14 cellular contexts compared by ENCODE assay signal in genomic region chr11:131895865-131896264, GRCh38.
"Had no signal": no experiment of that assay in that cellular context is flagged by ENCODE, and none has a peak within 500 bp of the region (broad histone marks: within the 10 kb centered on the region; RNA-seq: fewer than 3 reads in every experiment).

No MANE protein-coding gene starts in this region.

- ATAC-seq: naive thymus-derived CD8-positive, alpha-beta T cell; stimulated activated effector memory CD8-positive, alpha-beta T cell treated with anti-CD3 and anti-CD28 coated beads, Interleukin-12 subunit alpha, Interleukin-12 subunit beta, amount 100 ng/mL, for 72 hours had no signal

- DNase-seq: activated CD4-positive, CD25-positive, alpha-beta regulatory T cell treated with anti-CD3 and anti-CD28 coated beads, Interleukin-2, amount 50 U/mL, for 72 hours; activated naive CD8-positive, alpha-beta T cell treated with anti-CD3 and anti-CD28 coated beads for 36 hours; dorsolateral prefrontal cortex; esophagus squamous epithelium; hypothalamus; left ventricle myocardium superior; mesenchymal stem cell; naive thymus-derived CD8-positive, alpha-beta T cell; stimulated activated CD4-positive, alpha-beta T cell treated with anti-CD3 and anti-CD28 coated beads, Interleukin-12 subunit alpha, Interleukin-12 subunit beta, amount 100 ng/mL, for 4 hours; stimulated activated CD4-positive, alpha-beta T cell treated with anti-CD3 and anti-CD28 coated beads, Interleukin-2, amount 100 ng/mL, for 24 hours had no signal

- H3K4me1 Mint-ChIP-seq: activated naive CD8-positive, alpha-beta T cell treated with anti-CD3 and anti-CD28 coated beads for 36 hours; naive thymus-derived CD8-positive, alpha-beta T cell; stimulated activated effector memory CD8-positive, alpha-beta T cell treated with anti-CD3 and anti-CD28 coated beads, Interleukin-12 subunit alpha, Interleukin-12 subunit beta, amount 100 ng/mL, for 72 hours had no signal

- FAIRE-seq: bronchial epithelial cell, urothelium cell line had no signal

- H3K27me3 ChIP-seq: dorsolateral prefrontal cortex, esophagus squamous epithelium had no signal

- H3K9me3 Mint-ChIP-seq: activated naive CD8-positive, alpha-beta T cell treated with anti-CD3 and anti-CD28 coated beads for 36 hours; activated T-helper 1 cell treated with anti-CD3 and anti-CD28 coated beads, Interleukin-12 subunit alpha, Interleukin-12 subunit beta, Interleukin-2, Interleukin-4 antibody, amounts not matched to agents 30 ng/mL and 10 ng/mL and 1 ng/mL, durations not matched to agents 14 hours and 24 hours and 36 hours had no signal

- H3K4me1 ChIP-seq: esophagus squamous epithelium had no signal

- H3K36me3 Mint-ChIP-seq: activated naive CD8-positive, alpha-beta T cell treated with anti-CD3 and anti-CD28 coated beads for 36 hours; naive thymus-derived CD8-positive, alpha-beta T cell; stimulated activated effector memory CD8-positive, alpha-beta T cell treated with anti-CD3 and anti-CD28 coated beads, Interleukin-12 subunit alpha, Interleukin-12 subunit beta, amount 100 ng/mL, for 72 hours had no signal

- H3K4me3 ChIP-seq: dorsolateral prefrontal cortex, esophagus squamous epithelium had no signal

- H3K27ac ChIP-seq: dorsolateral prefrontal cortex, esophagus squamous epithelium had no signal

- H3K4me3 Mint-ChIP-seq: activated naive CD8-positive, alpha-beta T cell treated with anti-CD3 and anti-CD28 coated beads for 36 hours; activated T-helper 1 cell treated with anti-CD3 and anti-CD28 coated beads, Interleukin-12 subunit alpha, Interleukin-12 subunit beta, Interleukin-2, Interleukin-4 antibody, amounts not matched to agents 30 ng/mL and 10 ng/mL and 1 ng/mL, durations not matched to agents 14 hours and 24 hours and 36 hours; naive thymus-derived CD8-positive, alpha-beta T cell; stimulated activated effector memory CD8-positive, alpha-beta T cell treated with anti-CD3 and anti-CD28 coated beads, Interleukin-12 subunit alpha, Interleukin-12 subunit beta, amount 100 ng/mL, for 72 hours had no signal

- H3K36me3 ChIP-seq: esophagus squamous epithelium had no signal

- H3K27ac Mint-ChIP-seq: activated naive CD8-positive, alpha-beta T cell treated with anti-CD3 and anti-CD28 coated beads for 36 hours; activated T-helper 1 cell treated with anti-CD3 and anti-CD28 coated beads, Interleukin-12 subunit alpha, Interleukin-12 subunit beta, Interleukin-2, Interleukin-4 antibody, amounts not matched to agents 30 ng/mL and 10 ng/mL and 1 ng/mL, durations not matched to agents 14 hours and 24 hours and 36 hours; naive thymus-derived CD8-positive, alpha-beta T cell; stimulated activated effector memory CD8-positive, alpha-beta T cell treated with anti-CD3 and anti-CD28 coated beads, Interleukin-12 subunit alpha, Interleukin-12 subunit beta, amount 100 ng/mL, for 72 hours had no signal

- H3K27me3 Mint-ChIP-seq: activated naive CD8-positive, alpha-beta T cell treated with anti-CD3 and anti-CD28 coated beads for 36 hours had no signal

- H3K9me3 ChIP-seq: esophagus squamous epithelium had no signal
